Comparison of ENCODE assay signal across 14 cellular contexts in the genomic region with DNA sequence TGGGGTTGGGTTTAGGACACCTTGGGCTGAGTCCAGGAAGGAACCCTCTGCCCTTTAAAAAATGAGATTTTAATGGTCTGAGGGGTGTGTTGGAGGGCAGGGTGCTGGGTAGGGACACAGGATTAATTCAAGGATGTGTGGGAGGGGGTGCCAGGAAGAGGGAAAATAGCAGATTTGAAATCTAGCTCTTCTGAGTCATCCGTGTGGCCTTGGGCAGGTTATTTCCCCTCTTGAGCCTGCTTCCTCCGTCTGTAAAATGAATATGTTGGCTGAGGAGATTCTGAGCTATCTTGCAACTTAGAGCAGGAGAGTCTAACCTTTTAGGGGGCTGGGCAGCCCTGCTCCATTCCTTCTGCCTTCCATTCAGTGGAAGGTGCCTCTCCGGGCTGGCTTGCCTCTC. TPM values are rescaled to one million over a fixed set of nuclear protein-coding genes. Genes with fewer than 3 reads are reported as not detected.
DNase-seq lines count a peak whose midpoint lies in the region; ATAC-seq and TF ChIP-seq lines count a peak whose summit lies in the region.
"Had no signal": no experiment of that assay in that cellular context is flagged by ENCODE, and none has a peak within 500 bp of the region (broad histone marks: within the 10 kb centered on the region; RNA-seq: fewer than 3 reads in every experiment).

No MANE protein-coding gene starts in this region.

- CTCF ChIA-PET in activated CD4-positive, alpha-beta T cell treated with anti-CD3 and anti-CD28 coated beads for 36 hours (lab: Charles Lee), result interaction anchor here (0.6 to 1.5 kb wide), 7 partner anchors 17 to 182 kb away, joined by 3 to 5 read pairs (median 3); no protein-coding TSS in a partner anchor

- POLR2A ChIA-PET in activated CD4-positive, alpha-beta T cell treated with anti-CD3 and anti-CD28 coated beads for 36 hours (lab: Charles Lee), result no interaction called here

- H2AFZ ChIP-seq in OCI-LY3 (ENCODE audit: low read depth, low read length) (no peak overlapping the region), neuronal stem cell (ENCODE audit: low read length) (no peak overlapping the region)

- H3K4me2 ChIP-seq in OCI-LY3 (ENCODE audit: low read length) (peak overlapping the region; percentile 21; the same call in 1 of the 2 replicates), neuronal stem cell (ENCODE audit: insufficient read depth, low read length, poor library complexity, severe bottlenecking) (peak overlapping the region; percentile 60)

- peaks cover 23% of the 10 kb centered on the region for H3K27me3 Mint-ChIP-seq in activated CD4-positive, alpha-beta T cell treated with anti-CD3 and anti-CD28 coated beads for 36 hours

- TF ChIP-seq CTCF in OCI-LY3 (IDR thresholded peaks at IDR 0.05; ENCODE audit: low read depth, low read length), result no peak

- H2BK12ac ChIP-seq in neuronal stem cell (ENCODE audit: low read length), result no peak overlapping the region

- H2BK15ac ChIP-seq in neuronal stem cell (ENCODE audit: low read length), result no peak overlapping the region

- H3K4me1 ChIP-seq in OCI-LY3 (ENCODE audit: low read length), result peaks cover 19% of the 10 kb centered on the region
- H3K4me1 ChIP-seq in esophagus (ENCODE audit: control insufficient read depth in 2 of 2, insufficient read depth in 2 of 2, low read length in 1 of 2), result peaks cover 7 to 8% of the 10 kb centered on the region in 2 donors
- peaks cover 41 to 54% of the 10 kb centered on the region in 2 donors for H3K4me1 ChIP-seq in neuronal stem cell (ENCODE audit: control insufficient read depth in 2 of 2, insufficient read depth in 1 of 2, low read depth in 1 of 2, low read length in 2 of 2)

- no peak overlapping the region for H3K14ac ChIP-seq in neuronal stem cell (ENCODE audit: low read length)

- H3K4me3 Mint-ChIP-seq in activated CD4-positive, alpha-beta T cell treated with anti-CD3 and anti-CD28 coated beads for 36 hours, result no peak overlapping the region

- no peaks in the 10 kb centered on the region for H4K20me1 ChIP-seq in OCI-LY3 (ENCODE audit: insufficient read depth, low read length)

- WGBS in esophagus, 2 donors, result 41 to 56% methylated on average over 3 of the region's 3 CpGs
- WGBS in neuronal stem cell (ENCODE audit: extremely low coverage in 2 of 2, insufficient read length in 2 of 2, insufficient replicate concordance in 1 of 2), 2 donors, result no CpG with 5 or more reads among the region's 3 CpGs

- no peak overlapping the region for H4K8ac ChIP-seq in neuronal stem cell (ENCODE audit: low read depth, low read length)

- H3K36me3 Mint-ChIP-seq in activated CD4-positive, alpha-beta T cell treated with anti-CD3 and anti-CD28 coated beads for 36 hours (ENCODE audit: low read depth), result no peaks in the 10 kb centered on the region

- intact Hi-C loops in activated CD4-positive, alpha-beta T cell treated with anti-CD3 and anti-CD28 coated beads for 36 hours (cut with DNase I, micrococcal nuclease), result loop anchor here (2.0 to 10.0 kb wide), 6 partner anchors 45 to 373 kb away; a partner anchor contains a TSS

- H3K36me3 ChIP-seq in OCI-LY3 (replicated peaks; ENCODE audit: low read depth, low read length) (no peaks in the 10 kb centered on the region), esophagus (ENCODE audit: control insufficient read depth in 2 of 2, insufficient read depth in 2 of 2, low read length in 1 of 2) (no peaks in the 10 kb centered on the region), neuronal stem cell (replicated peaks in 1 of 2; ENCODE audit: control insufficient read depth in 2 of 2, insufficient read depth in 2 of 2, low read length in 2 of 2) (peaks cover 0 to 12% of the 10 kb centered on the region in 2 donors)
- H3K36me3 ChIP-seq: SJSA1 had no signal

- no peak overlapping the region for H2BK5ac ChIP-seq in neuronal stem cell (ENCODE audit: low read length)

- peaks cover 17% of the 10 kb centered on the region for H3K27me3 ChIP-seq in OCI-LY3 (ENCODE audit: low read depth, low read length)
- no peaks in the 10 kb centered on the region for H3K27me3 ChIP-seq in esophagus (ENCODE audit: control insufficient read depth in 1 of 2, insufficient read depth in 2 of 2, low read length in 2 of 2)
- H3K27me3 ChIP-seq in neuronal stem cell (ENCODE audit: control insufficient read depth in 3 of 3, insufficient read depth in 3 of 3, low read depth in 1 of 3, low read length in 3 of 3), result no peaks in the 10 kb centered on the region

- peak overlapping the region; percentile 86 for H3K18ac ChIP-seq in neuronal stem cell (ENCODE audit: low read length)

- no peak overlapping the region for H4K91ac ChIP-seq in neuronal stem cell (ENCODE audit: low read depth, low read length, poor library complexity)

- H3K27ac ChIP-seq in OCI-LY3 (ENCODE audit: low read length) (no peak overlapping the region), esophagus (ENCODE audit: low read depth in 2 of 2, low read length in 1 of 2) (peak overlapping the region; percentile 25 to 62), neuronal stem cell (replicated peaks; ENCODE audit: low read length) (peak overlapping the region; percentile 65)
- H3K27ac ChIP-seq: SJSA1 had no signal

- peaks cover 14% of the 10 kb centered on the region for H3K79me1 ChIP-seq in neuronal stem cell (ENCODE audit: low read depth, low read length)

- no peak overlapping the region for H2BK120ac ChIP-seq in neuronal stem cell (ENCODE audit: low read depth, low read length)

- H3K9me3 Mint-ChIP-seq in activated CD4-positive, alpha-beta T cell treated with anti-CD3 and anti-CD28 coated beads for 36 hours (ENCODE audit: low read depth), result no peaks in the 10 kb centered on the region

- peak; percentile 14 for ATAC-seq in activated CD4-positive, alpha-beta T cell treated with anti-CD3 and anti-CD28 coated beads for 36 hours
- ATAC-seq in HG03025 (IDR thresholded peaks at IDR 0.05; ENCODE audit: low FRiP score, unreplicated experiment), result no peak
- ATAC-seq in HG02884 (IDR thresholded peaks at IDR 0.05; ENCODE audit: unreplicated experiment), result no peak
- ATAC-seq in HG03175 (IDR thresholded peaks at IDR 0.05; ENCODE audit: unreplicated experiment), result no peak
- ATAC-seq: activated CD4-positive, CD25-positive, alpha-beta regulatory T cell treated with anti-CD3 and anti-CD28 coated beads, Interleukin-2, amount 50 U/mL, for 24 hours had no signal

- H3K23ac ChIP-seq in neuronal stem cell (ENCODE audit: low read depth, low read length, poor library complexity), result no peak overlapping the region

- H3K9me3 ChIP-seq in OCI-LY3 (ENCODE audit: insufficient read depth, low read length) (no peaks in the 10 kb centered on the region), esophagus (ENCODE audit: control insufficient read depth in 2 of 2, insufficient read depth in 1 of 2, low read depth in 1 of 2, low read length in 1 of 2) (no peaks in the 10 kb centered on the region), neuronal stem cell (replicated peaks in 1 of 2; ENCODE audit: control insufficient read depth in 2 of 2, insufficient read depth in 1 of 2, low read depth in 1 of 2, low read length in 2 of 2) (peaks cover 0 to 6% of the 10 kb centered on the region in 2 donors)

- peaks cover 41% of the 10 kb centered on the region for H3K4me1 Mint-ChIP-seq in activated CD4-positive, alpha-beta T cell treated with anti-CD3 and anti-CD28 coated beads for 36 hours

- peak; percentile 25 for DNase-seq in activated CD4-positive, alpha-beta T cell treated with anti-CD3 and anti-CD28 coated beads for 36 hours
- no peak for DNase-seq in activated CD4-positive, alpha-beta T cell treated with anti-CD3 and anti-CD28 coated beads, Interleukin-2, amount 50 U/mL, for 4 hours
- DNase-seq in neuronal stem cell (ENCODE audit: low spot score), result no peak
- DNase-seq: Calu3, erythroblast, Kasumi-1, NCI-H1930 had no signal

- H3K9ac ChIP-seq in OCI-LY3 (ENCODE audit: low read length) (no peak overlapping the region), neuronal stem cell (ENCODE audit: low read depth, low read length, poor library complexity) (no peak overlapping the region)

- H3K4me3 ChIP-seq in OCI-LY3 (ENCODE audit: low read length) (no peak overlapping the region), esophagus (ENCODE audit: low read depth in 1 of 2, low read length in 2 of 2) (no peak overlapping the region), neuronal stem cell (ENCODE audit: low read length in 2 of 2) (peak overlapping the region in 1 of 2 donors; percentile 81)
- H3K4me3 ChIP-seq: SJSA1 had no signal

- no peak overlapping the region for H3K27ac Mint-ChIP-seq in activated CD4-positive, alpha-beta T cell treated with anti-CD3 and anti-CD28 coated beads for 36 hours

- H2AK5ac ChIP-seq in neuronal stem cell (ENCODE audit: low read depth, low read length), result peak overlapping the region; percentile 2

- H3K79me2 ChIP-seq in OCI-LY3 (ENCODE audit: low read length), result no peaks in the 10 kb centered on the region

- H3K4ac ChIP-seq in neuronal stem cell (ENCODE audit: low read length), result no peak overlapping the region

RNA-seq across cellular contexts. Expression of a gene that starts 3.0 kb away (rescaled TPM):
- 1 to 10 TPM; 1.4 to 2.3 TPM for total RNA-seq in activated CD4-positive, alpha-beta T cell treated with anti-CD3 and anti-CD28 coated beads for 36 hours
- 1 to 10 TPM; 2.2 to 3.1 TPM for polyA plus RNA-seq in esophagus
- polyA plus RNA-seq in neuronal stem cell (2013, experiment 1 of 2), result 144 TPM
- polyA plus RNA-seq in neuronal stem cell (2013, experiment 2 of 2), result 146 TPM
- total RNA-seq: Calu3 had no signal
